Comparison of ENCODE assay signal across 10 cellular contexts in genomic region chr7:73992104-73992562, GRCh38. TPM values are rescaled to one million over a fixed set of nuclear protein-coding genes. Genes with fewer than 3 reads are reported as not detected.
DNase-seq lines count a peak whose midpoint lies in the region; ATAC-seq and TF ChIP-seq lines count a peak whose summit lies in the region.
"Had no signal": no experiment of that assay in that cellular context is flagged by ENCODE, and none has a peak within 500 bp of the region (broad histone marks: within the 10 kb centered on the region; RNA-seq: fewer than 3 reads in every experiment).

No MANE protein-coding gene starts in this region.

- DNase-seq in RWPE1 (ENCODE audit: low spot score) = peak; percentile 42
- peak; percentile 46 for DNase-seq in fibroblast of mammary gland (ENCODE audit: low read depth)
- no peak for DNase-seq in neuronal stem cell (ENCODE audit: low spot score)
- DNase-seq in NCI-H2227 (lab: John Stamatoyannopoulos, UW; ENCODE audit: unreplicated experiment) = no peak
- no peak for DNase-seq in KBM-7
- DNase-seq in AML-193 (lab: John Stamatoyannopoulos, UW) = no peak
- DNase-seq: activated T-cell treated with anti-CD3 and anti-CD28 coated beads, Interleukin-2, amount 50 U/mL, for 72 hours; head of caudate nucleus; stimulated activated naive CD8-positive, alpha-beta T cell treated with anti-CD3 and anti-CD28 coated beads, Interleukin-15, amount 100 ng/mL, for 72 hours had no signal

- H2BK15ac ChIP-seq in neuronal stem cell (ENCODE audit: low read length) = no peak overlapping the region

- H3K14ac ChIP-seq in neuronal stem cell (ENCODE audit: low read length) = no peak overlapping the region

- H3K4me3 ChIP-seq in fibroblast of mammary gland (ENCODE audit: control insufficient read depth, low read depth, low read length) (no peak overlapping the region), neuronal stem cell (ENCODE audit: low read length in 2 of 2) (no peak overlapping the region)

- no peak overlapping the region for H3K18ac ChIP-seq in neuronal stem cell (ENCODE audit: low read length)

- peak overlapping the region; percentile 24 for H2AK5ac ChIP-seq in neuronal stem cell (ENCODE audit: low read depth, low read length)

- H3K79me1 ChIP-seq in neuronal stem cell (ENCODE audit: low read depth, low read length) = no peaks in the 10 kb centered on the region

- no peaks in the 10 kb centered on the region for H3K27me3 ChIP-seq in neuronal stem cell (ENCODE audit: control insufficient read depth in 3 of 3, insufficient read depth in 3 of 3, low read depth in 1 of 3, low read length in 3 of 3)

- POLR2A ChIA-PET in RWPE1 (lab: Yijun Ruan, JAX; ENCODE audit: low non-redundant PET) = no interaction called here

- no peak for ATAC-seq in HG03039 (IDR thresholded peaks at IDR 0.05; ENCODE audit: unreplicated experiment)
- ATAC-seq: activated T-cell treated with anti-CD3 and anti-CD28 coated beads, Interleukin-2, amount 50 U/mL, for 72 hours; stimulated activated naive CD8-positive, alpha-beta T cell treated with anti-CD3 and anti-CD28 coated beads, Interleukin-15, amount 100 ng/mL, for 72 hours had no signal

- H2BK12ac ChIP-seq in neuronal stem cell (ENCODE audit: low read length) = no peak overlapping the region

- H3K23ac ChIP-seq in neuronal stem cell (ENCODE audit: low read depth, low read length, poor library complexity) = peak overlapping the region; percentile 58

- H3K4ac ChIP-seq in neuronal stem cell (ENCODE audit: low read length) = no peak overlapping the region

- H3K9ac ChIP-seq in neuronal stem cell (ENCODE audit: low read depth, low read length, poor library complexity) = peak overlapping the region; percentile 12

- H3K9me3 ChIP-seq in neuronal stem cell (replicated peaks in 1 of 2; ENCODE audit: control insufficient read depth in 2 of 2, insufficient read depth in 1 of 2, low read depth in 1 of 2, low read length in 2 of 2) = peaks cover 0 to 3% of the 10 kb centered on the region in 2 donors

- H4K8ac ChIP-seq in neuronal stem cell (ENCODE audit: low read depth, low read length) = no peak overlapping the region

- no CpG with 5 or more reads among the region's 18 CpGs for WGBS in neuronal stem cell (ENCODE audit: extremely low coverage in 2 of 2, insufficient read length in 2 of 2, insufficient replicate concordance in 1 of 2), 2 donors

- no peak overlapping the region for H4K91ac ChIP-seq in neuronal stem cell (ENCODE audit: low read depth, low read length, poor library complexity)

- CTCF ChIA-PET in RWPE1 (lab: Yijun Ruan, JAX) = interaction anchor here (0.5 kb wide), 1 partner anchor 413 kb away, joined by 4 read pairs; no protein-coding TSS in a partner anchor

- TF ChIP-seq CTCF in RWPE1 (conservative IDR thresholded peaks at IDR 0.05; ENCODE audit: low read depth) (no peak), fibroblast of mammary gland (conservative IDR thresholded peaks at IDR 0.05; ENCODE audit: control insufficient read depth, insufficient read depth, low read depth, low read length) (no peak)

- peak overlapping the region; percentile 89 for H3K27ac ChIP-seq in RWPE1
- H3K27ac ChIP-seq in neuronal stem cell (replicated peaks; ENCODE audit: low read length) = no peak overlapping the region

- H3K36me3 ChIP-seq in neuronal stem cell (replicated peaks in 1 of 2; ENCODE audit: control insufficient read depth in 2 of 2, insufficient read depth in 2 of 2, low read length in 2 of 2) = no peaks in the 10 kb centered on the region

- H2AFZ ChIP-seq in neuronal stem cell (ENCODE audit: low read length) = no peak overlapping the region

- no peak overlapping the region for H2BK120ac ChIP-seq in neuronal stem cell (ENCODE audit: low read depth, low read length)

- H3K4me2 ChIP-seq in neuronal stem cell (ENCODE audit: insufficient read depth, low read length, poor library complexity, severe bottlenecking) = no peak overlapping the region

- H2BK5ac ChIP-seq in neuronal stem cell (ENCODE audit: low read length) = no peak overlapping the region

- H3K4me1 ChIP-seq in neuronal stem cell (ENCODE audit: control insufficient read depth in 2 of 2, insufficient read depth in 1 of 2, low read depth in 1 of 2, low read length in 2 of 2) = no peaks in the 10 kb centered on the region

- in situ Hi-C loops in KBM-7 (cut with MboI; ENCODE audit: low pct_unique_long_range_greater_than_20kb, low sequenced_read_pairs) = no loop called here

RNA-seq across cellular contexts. Expression of gene ELN, which starts 35.8 kb away (rescaled TPM):
- polyA plus RNA-seq in neuronal stem cell (2013, experiment 1 of 2) = 2.9 TPM
- 3.1 TPM for polyA plus RNA-seq in neuronal stem cell (2013, experiment 2 of 2)

Comparison
In these comparisons a context has a peak if more than half of its experiments do, and no peak if none do; other contexts are left out.
1. DNase-seq: peak in RWPE1 (single experiment) and fibroblast of mammary gland (single experiment); none in neuronal stem cell (single experiment), NCI-H2227 (single experiment), KBM-7 (single experiment) and AML-193 (0 of 2).